ENCODE assay signal across 26 cellular contexts in genomic region chr5:98847054-98847453, GRCh38.
"Had no signal": no experiment of that assay in that cellular context is flagged by ENCODE, and none has a peak within 500 bp of the region (broad histone marks: within the 10 kb centered on the region; RNA-seq: fewer than 3 reads in every experiment).

No MANE protein-coding gene starts in this region.

- H3K27ac ChIP-seq: KMS-11, RWPE1 had no signal

- H3K4me3 ChIP-seq: K562 had no signal

- H3K9ac ChIP-seq: KMS-11, SK-N-SH had no signal

- ATAC-seq: K562, T-helper 17 cell had no signal

- H3K27me3 Mint-ChIP-seq: IgD-negative memory B cell, T-helper 17 cell had no signal

- H3K4me1 Mint-ChIP-seq: T-helper 17 cell had no signal

- DNase-seq: Kasumi-1, MV-4-11, NCI-H1048, NCI-H1105 treated with DMSO at 0.1 percent for 48 hours, NCI-H1417 treated with DMSO at 0.1 percent for 48 hours, NCI-H146, NCI-H1694 treated with DMSO at 0.1 percent for 48 hours, NCI-H1930, NCI-H2081, NCI-H2107, NCI-H226, NCI-H446, NCI-H510A, NCI-H524 treated with DMSO at 0.1 percent for 48 hours, NCI-H69, NCI-H774, SHP77, SK-N-SH, SW 1271, T-helper 1 cell, T-helper 17 cell had no signal

- H3K4me2 ChIP-seq: KMS-11, SK-N-SH had no signal

- H3K27ac Mint-ChIP-seq: T-helper 17 cell had no signal

- FAIRE-seq: HepG2, K562 had no signal

- H3K4me3 Mint-ChIP-seq: IgD-negative memory B cell had no signal

- H3K9me3 ChIP-seq: SK-N-SH had no signal
